In genomic region chr11:110896358-110896757, GRCh38 we compare ENCODE assay signal across 17 cellular contexts.
DNase-seq lines count a peak whose midpoint lies in the region; ATAC-seq and FAIRE-seq lines count a peak whose summit lies in the region.
"Had no signal": no experiment of that assay in that cellular context is flagged by ENCODE, and none has a peak within 500 bp of the region (broad histone marks: within the 10 kb centered on the region; RNA-seq: fewer than 3 reads in every experiment).

No MANE protein-coding gene starts in this region.

- H3K9ac ChIP-seq in adipocyte (ENCODE audit: low read length), result peak overlapping the region; percentile 28

- DNase-seq in NCI-H2171 treated with DMSO at 0.1 percent for 48 hours (lab: John Stamatoyannopoulos, UW), result peak; percentile 3
- DNase-seq in NCI-H2171 (lab: John Stamatoyannopoulos, UW), result no peak
- DNase-seq in adipocyte (ENCODE audit: low read depth), result peak; percentile 81
- DNase-seq in glomerular visceral epithelial cell (ENCODE audit: extremely low spot score), result peak; percentile 24
- peak; percentile 81 for DNase-seq in urothelium cell line (ENCODE audit: low spot score)
- DNase-seq in NCI-H2227 (lab: John Stamatoyannopoulos, UW; ENCODE audit: unreplicated experiment), result no peak
- DNase-seq in DMS153 (lab: John Stamatoyannopoulos, UW), result no peak
- DNase-seq: activated B cell treated with CpG ODN at 0.5 μM for 24 hours, DMS53, midbrain, MM.1S, posterior cingulate gyrus had no signal

- no peaks in the 10 kb centered on the region for H3K9me3 ChIP-seq in adipocyte (ENCODE audit: control insufficient read depth, low read length)
- H3K9me3 ChIP-seq: tibial nerve had no signal

- H3K4me3 ChIP-seq in adipocyte (ENCODE audit: low read length), result no peak overlapping the region
- H3K4me3 ChIP-seq: tibial nerve had no signal

- FAIRE-seq in urothelium cell line (lab: Jason Lieb, UNC), result peak; percentile 62
- FAIRE-seq: A204.1 had no signal

- no peak for ATAC-seq in GM19035 (IDR thresholded peaks at IDR 0.05; ENCODE audit: unreplicated experiment)
- ATAC-seq: activated naive CD4-positive, alpha-beta T cell treated with anti-CD3 and anti-CD28 coated beads, Interleukin-2, amount 50 U/mL, for 72 hours; esophagus mucosa had no signal

- no peaks in the 10 kb centered on the region for H3K27me3 ChIP-seq in adipocyte (replicated peaks; ENCODE audit: control insufficient read depth, insufficient read depth, low read length)
- H3K27me3 ChIP-seq: tibial nerve had no signal

- peaks cover 30% of the 10 kb centered on the region for H3K4me1 ChIP-seq in adipocyte (ENCODE audit: control insufficient read depth, insufficient read depth, low read length)

- no peaks in the 10 kb centered on the region for H3K36me3 ChIP-seq in adipocyte (ENCODE audit: control insufficient read depth, insufficient read depth, low read length, severe bottlenecking)
- H3K36me3 ChIP-seq: tibial nerve had no signal

Comparison
In these comparisons a context has a peak if more than half of its experiments do, and no peak if none do; other contexts are left out.
1. DNase-seq: peak in NCI-H2171 treated with DMSO at 0.1 percent for 48 hours (single experiment), adipocyte (single experiment), glomerular visceral epithelial cell (single experiment) and urothelium cell line (single experiment); none in NCI-H2171 (single experiment), NCI-H2227 (single experiment) and DMS153 (single experiment).